In the genomic region with DNA sequence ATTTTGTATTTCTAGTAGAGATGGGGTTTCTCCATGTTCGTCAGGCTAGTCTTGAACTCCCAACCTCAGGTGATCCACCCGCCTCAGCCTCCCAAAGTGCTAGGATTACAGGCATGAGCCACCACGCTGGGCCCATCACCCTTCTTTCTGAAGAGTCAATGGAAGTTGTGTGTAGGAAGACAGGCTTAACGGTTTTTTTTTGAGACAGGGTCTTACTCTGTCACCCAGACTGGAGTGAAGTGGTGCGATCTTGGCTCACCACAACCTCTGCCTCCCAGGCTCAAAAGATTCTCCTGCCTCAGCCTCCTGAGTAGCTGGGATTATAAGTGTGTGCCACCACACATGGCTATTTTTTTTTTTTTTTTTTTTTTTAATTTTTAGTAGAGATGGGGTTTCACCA, we compare ENCODE assay signal across 11 cellular contexts. TPM values are rescaled to one million over a fixed set of nuclear protein-coding genes. Genes with fewer than 3 reads are reported as not detected.
DNase-seq lines count a peak whose midpoint lies in the region; ATAC-seq, FAIRE-seq and TF ChIP-seq lines count a peak whose summit lies in the region.
"Not testable (repeated sequence)": the region's sequence is repeated elsewhere in the genome, so short reads cannot be mapped to it uniquely, and the experiment has no call there.
"Had no signal": no experiment of that assay in that cellular context is flagged by ENCODE, and none has a peak within 500 bp of the region (broad histone marks: within the 10 kb centered on the region; RNA-seq: fewer than 3 reads in every experiment).

No MANE protein-coding gene starts in this region.

- H3K4me1 Mint-ChIP-seq in T-helper 17 cell (peaks cover 42% of the 10 kb centered on the region), nephron (peaks cover 73% of the 10 kb centered on the region)
- H3K4me1 Mint-ChIP-seq in stimulated activated naive CD8-positive, alpha-beta T cell treated with anti-CD3 and anti-CD28 coated beads, Interleukin-15, amount 100 ng/mL, for 72 hours = peaks cover 55% of the 10 kb centered on the region

- not testable (repeated sequence) for ATAC-seq in T-helper 17 cell; stimulated activated naive CD8-positive, alpha-beta T cell treated with anti-CD3 and anti-CD28 coated beads, Interleukin-15, amount 100 ng/mL, for 72 hours

- DNase-seq in AG04449 (ENCODE audit: low read depth, low spot score); HFF-Myc (ENCODE audit: extremely low read depth, low read depth); T-helper 17 cell; adipocyte (ENCODE audit: low read depth); kidney; stimulated activated naive CD8-positive, alpha-beta T cell treated with anti-CD3 and anti-CD28 coated beads, Interleukin-15, amount 100 ng/mL, for 72 hours: not testable (repeated sequence)

- H3K36me3 Mint-ChIP-seq in T-helper 17 cell (ENCODE audit: low read depth); nephron (ENCODE audit: low read depth): not testable (repeated sequence)

- H3K27me3 Mint-ChIP-seq in T-helper 17 cell; nephron (ENCODE audit: low read depth): not testable (repeated sequence)
- H3K27me3 Mint-ChIP-seq in stimulated activated naive CD8-positive, alpha-beta T cell treated with anti-CD3 and anti-CD28 coated beads, Interleukin-15, amount 100 ng/mL, for 72 hours = peaks cover 38% of the 10 kb centered on the region

- peak overlapping the region; percentile 93 for H3K4me3 Mint-ChIP-seq in T-helper 17 cell
- H3K4me3 Mint-ChIP-seq in nephron = peak overlapping the region; percentile 93 to 98 (median 96)
- peak overlapping the region; percentile 94 for H3K4me3 Mint-ChIP-seq in stimulated activated naive CD8-positive, alpha-beta T cell treated with anti-CD3 and anti-CD28 coated beads, Interleukin-15, amount 100 ng/mL, for 72 hours

- TF ChIP-seq CTCF in AG04449 (IDR thresholded peaks at IDR 0.05; ENCODE audit: insufficient read depth, low read length, missing control alignments); HFF-Myc (IDR thresholded peaks at IDR 0.05; ENCODE audit: low read depth, low read length, missing control alignments); kidney (IDR thresholded peaks at IDR 0.05; ENCODE audit: borderline replicate concordance, extremely low read depth, insufficient read depth); nephron (IDR thresholded peaks at IDR 0.05; ENCODE audit: unreplicated experiment in 3 of 3): not testable (repeated sequence)

- H3K4me3 ChIP-seq in AG04449 (ENCODE audit: low read depth, low read length) (peak overlapping the region; percentile 100), HFF-Myc (replicated peaks; ENCODE audit: low read depth, low read length) (peak overlapping the region; percentile 100), adipocyte (ENCODE audit: low read length) (peak overlapping the region; percentile 90), endocrine pancreas (ENCODE audit: control insufficient read depth, insufficient read depth, low read length) (peak overlapping the region; percentile 74), kidney (ENCODE audit: low read length in 2 of 2) (peak overlapping the region; percentile 89 to 99)

- not testable (repeated sequence) for H3K27me3 ChIP-seq in adipocyte (replicated peaks; ENCODE audit: control insufficient read depth, insufficient read depth, low read length); endocrine pancreas (ENCODE audit: control insufficient read depth, insufficient read depth, low read length)

- H3K36me3 ChIP-seq in adipocyte (ENCODE audit: control insufficient read depth, insufficient read depth, low read length, severe bottlenecking) = peaks cover 12% of the 10 kb centered on the region
- H3K36me3 ChIP-seq in endocrine pancreas (ENCODE audit: control insufficient read depth, insufficient read depth, low read length); kidney (ENCODE audit: control insufficient read depth in 1 of 2, insufficient read depth in 2 of 2, low read length in 2 of 2): not testable (repeated sequence)

- not testable (repeated sequence) for H3K9me3 ChIP-seq in T-helper 17 cell (ENCODE audit: control insufficient read depth, low read length, poor library complexity, severe bottlenecking); adipocyte (ENCODE audit: control insufficient read depth, low read length); endocrine pancreas (ENCODE audit: control insufficient read depth, low read length); kidney (ENCODE audit: control insufficient read depth in 1 of 2, low read length in 2 of 2)

- peak overlapping the region; percentile 65 to 95 for H3K27ac ChIP-seq in kidney (ENCODE audit: low read depth in 2 of 2, low read length in 2 of 2)

- CTCF ChIA-PET in AG04449 (lab: Yijun Ruan, JAX) = interaction anchor here (1.1 to 46.3 kb wide), 3 partner anchors 12 to 108 kb away, joined by 3 to 1837 read pairs (median 169); a partner anchor contains a TSS

- not testable (repeated sequence) for H3K9me3 Mint-ChIP-seq in nephron; stimulated activated naive CD8-positive, alpha-beta T cell treated with anti-CD3 and anti-CD28 coated beads, Interleukin-15, amount 100 ng/mL, for 72 hours

- H3K9ac ChIP-seq in adipocyte (ENCODE audit: low read length) (peak overlapping the region; percentile 100), kidney (ENCODE audit: low read length in 2 of 2) (peak overlapping the region in 1 of 2 donors; percentile 70)
- H3K9ac ChIP-seq in endocrine pancreas (ENCODE audit: control insufficient read depth, insufficient read depth, low read length) = not testable (repeated sequence)

- H3K27ac Mint-ChIP-seq in T-helper 17 cell (peak overlapping the region; percentile 100), nephron (peak overlapping the region; percentile 89 to 96 (median 94))
- not testable (repeated sequence) for H3K27ac Mint-ChIP-seq in stimulated activated naive CD8-positive, alpha-beta T cell treated with anti-CD3 and anti-CD28 coated beads, Interleukin-15, amount 100 ng/mL, for 72 hours

- intact Hi-C loops in kidney (cut with DNase I) = not testable (repeated sequence)

- POLR2A ChIA-PET in AG04449 (lab: Yijun Ruan, JAX) = interaction anchor here (3.4 to 9.7 kb wide), 3 partner anchors 12 to 20 kb away, joined by 16 to 216 read pairs (median 60); no protein-coding TSS in a partner anchor

- peaks cover 56% of the 10 kb centered on the region for H3K4me1 ChIP-seq in adipocyte (ENCODE audit: control insufficient read depth, insufficient read depth, low read length)
- not testable (repeated sequence) for H3K4me1 ChIP-seq in endocrine pancreas (ENCODE audit: control insufficient read depth, insufficient read depth, low read length)
- H3K4me1 ChIP-seq in kidney (ENCODE audit: control insufficient read depth in 1 of 2, insufficient read depth in 1 of 2, low read depth in 1 of 2, low read length in 2 of 2) = peaks cover 31 to 35% of the 10 kb centered on the region in 2 donors

- not testable (repeated sequence) for FAIRE-seq in kidney (lab: Jason Lieb, UNC)

RNA-seq across cellular contexts. Expression of a gene that starts 2.2 kb away (rescaled TPM):
- total RNA-seq in T-helper 17 cell (1,000 to 10,000 TPM in 1 of 2 donors, 100 to 1,000 TPM in 1; 919 to 1,908 TPM), kidney (384 TPM)
- 145 TPM for polyA plus RNA-seq in kidney (ENCODE audit: insufficient read depth, low read depth, low replicate concordance)

RNA-seq across cellular contexts. Expression of a gene that starts 34.5 kb away (rescaled TPM):
- not detected for total RNA-seq in T-helper 17 cell
- 1.7 TPM for total RNA-seq in kidney
- polyA plus RNA-seq in kidney (ENCODE audit: insufficient read depth, low read depth, low replicate concordance) = 1.0 TPM

RNA-seq across cellular contexts. Expression of a gene that starts 36.7 kb away (rescaled TPM):
- 10 to 100 TPM; 21.7 to 58.1 TPM for total RNA-seq in T-helper 17 cell
- total RNA-seq in kidney = 45.9 TPM
- polyA plus RNA-seq in kidney (ENCODE audit: insufficient read depth, low read depth, low replicate concordance) = 16.4 TPM

RNA-seq across cellular contexts. Expression of a gene that starts 55.8 kb away (rescaled TPM):
- 1 to 10 TPM; 1.4 to 1.8 TPM for total RNA-seq in T-helper 17 cell
- 51.4 TPM for total RNA-seq in kidney
- polyA plus RNA-seq in kidney (ENCODE audit: insufficient read depth, low read depth, low replicate concordance) = 73.0 TPM
- total RNA-seq: cerebellum, left cardiac atrium, pulmonary artery endothelial cell had no signal
